21 cellular contexts compared by ENCODE assay signal in genomic region chr7:40569326-40569725, GRCh38.
"Had no signal": no experiment of that assay in that cellular context is flagged by ENCODE, and none has a peak within 500 bp of the region (broad histone marks: within the 10 kb centered on the region; RNA-seq: fewer than 3 reads in every experiment).

No MANE protein-coding gene starts in this region.

- DNase-seq: activated CD4-positive, alpha-beta memory T cell treated with anti-CD3 and anti-CD28 coated beads, Interleukin-2, amount 10 ng/mL, durations not matched to agents 7 days and 5 days; activated CD4-positive, alpha-beta T cell treated with anti-CD3 and anti-CD28 coated beads for 36 hours; activated CD4-positive, alpha-beta T cell treated with anti-CD3 and anti-CD28 coated beads, Interleukin-2, amount 50 U/mL, for 1 hour; activated gamma-delta T cell treated with Interleukin-2 at 50 U/mL for 16 hours; activated naive CD4-positive, alpha-beta T cell treated with anti-CD3 and anti-CD28 coated beads, Interleukin-2, amount 10 ng/mL, durations not matched to agents 7 days and 5 days; activated naive CD8-positive, alpha-beta T cell treated with anti-CD3 and anti-CD28 coated beads for 36 hours; activated T-cell treated with anti-CD3 and anti-CD28 coated beads for 4 hours; activated T-cell treated with anti-CD3 and anti-CD28 coated beads, Interleukin-2, amount 50 U/mL, for 48 hours; caudate nucleus; NCI-H1092 treated with DMSO at 0.1 percent for 48 hours; NCI-H1417 treated with DMSO at 0.1 percent for 48 hours; NCI-H1694; NCI-H2081; NCI-H510A treated with DMSO at 0.1 percent for 48 hours; PC-3; SHP77 treated with DMSO at 0.1 percent for 48 hours; T-cell; T-helper 2 cell had no signal

- H3K27ac Mint-ChIP-seq: activated CD4-positive, alpha-beta memory T cell treated with anti-CD3 and anti-CD28 coated beads, Interleukin-2, amount 10 ng/mL, durations not matched to agents 7 days and 5 days; activated CD4-positive, alpha-beta T cell treated with anti-CD3 and anti-CD28 coated beads for 36 hours; activated naive CD4-positive, alpha-beta T cell treated with anti-CD3 and anti-CD28 coated beads, Interleukin-2, amount 10 ng/mL, durations not matched to agents 7 days and 5 days; activated naive CD8-positive, alpha-beta T cell treated with anti-CD3 and anti-CD28 coated beads for 36 hours; activated T-helper 2 cell treated with anti-CD3 and anti-CD28 coated beads, Interferon-gamma antibody, Interleukin-2, Interleukin-4, amounts not matched to agents 10 μg/mL and 5 μg/mL and 100 μg/mL, durations not matched to agents 14 hours and 24 hours and 36 hours; T-cell had no signal

- H3K27ac ChIP-seq: KMS-11, VCaP had no signal

- H3K4me3 Mint-ChIP-seq: activated CD4-positive, alpha-beta memory T cell treated with anti-CD3 and anti-CD28 coated beads, Interleukin-2, amount 10 ng/mL, durations not matched to agents 7 days and 5 days; activated CD4-positive, alpha-beta T cell treated with anti-CD3 and anti-CD28 coated beads for 36 hours; activated naive CD4-positive, alpha-beta T cell treated with anti-CD3 and anti-CD28 coated beads, Interleukin-2, amount 10 ng/mL, durations not matched to agents 7 days and 5 days; activated naive CD8-positive, alpha-beta T cell treated with anti-CD3 and anti-CD28 coated beads for 36 hours; T-cell had no signal

- H3K4me2 ChIP-seq: KMS-11 had no signal

- H3K4me1 Mint-ChIP-seq: activated CD4-positive, alpha-beta memory T cell treated with anti-CD3 and anti-CD28 coated beads, Interleukin-2, amount 10 ng/mL, durations not matched to agents 7 days and 5 days; activated CD4-positive, alpha-beta T cell treated with anti-CD3 and anti-CD28 coated beads for 36 hours; activated naive CD4-positive, alpha-beta T cell treated with anti-CD3 and anti-CD28 coated beads, Interleukin-2, amount 10 ng/mL, durations not matched to agents 7 days and 5 days; activated naive CD8-positive, alpha-beta T cell treated with anti-CD3 and anti-CD28 coated beads for 36 hours; T-cell had no signal

- H3K36me3 Mint-ChIP-seq: activated naive CD4-positive, alpha-beta T cell treated with anti-CD3 and anti-CD28 coated beads, Interleukin-2, amount 10 ng/mL, durations not matched to agents 7 days and 5 days; activated naive CD8-positive, alpha-beta T cell treated with anti-CD3 and anti-CD28 coated beads for 36 hours; T-cell had no signal

- ATAC-seq: activated CD4-positive, alpha-beta T cell treated with anti-CD3 and anti-CD28 coated beads for 36 hours; PC-3 had no signal

- H3K9ac ChIP-seq: KMS-11 had no signal

- H3K27me3 Mint-ChIP-seq: activated CD4-positive, alpha-beta memory T cell treated with anti-CD3 and anti-CD28 coated beads, Interleukin-2, amount 10 ng/mL, durations not matched to agents 7 days and 5 days; activated CD4-positive, alpha-beta T cell treated with anti-CD3 and anti-CD28 coated beads for 36 hours; activated naive CD4-positive, alpha-beta T cell treated with anti-CD3 and anti-CD28 coated beads, Interleukin-2, amount 10 ng/mL, durations not matched to agents 7 days and 5 days; activated naive CD8-positive, alpha-beta T cell treated with anti-CD3 and anti-CD28 coated beads for 36 hours; T-cell had no signal

- H3K9me3 Mint-ChIP-seq: activated CD4-positive, alpha-beta memory T cell treated with anti-CD3 and anti-CD28 coated beads, Interleukin-2, amount 10 ng/mL, durations not matched to agents 7 days and 5 days; activated naive CD4-positive, alpha-beta T cell treated with anti-CD3 and anti-CD28 coated beads, Interleukin-2, amount 10 ng/mL, durations not matched to agents 7 days and 5 days; activated naive CD8-positive, alpha-beta T cell treated with anti-CD3 and anti-CD28 coated beads for 36 hours; activated T-helper 2 cell treated with anti-CD3 and anti-CD28 coated beads, Interferon-gamma antibody, Interleukin-2, Interleukin-4, amounts not matched to agents 10 μg/mL and 5 μg/mL and 100 μg/mL, durations not matched to agents 14 hours and 24 hours and 36 hours; T-cell had no signal
